17 cellular contexts compared by ENCODE assay signal in genomic region chr19:40774916-40775631, GRCh38. TPM values are rescaled to one million over a fixed set of nuclear protein-coding genes. Genes with fewer than 3 reads are reported as not detected.
DNase-seq lines count a peak whose midpoint lies in the region; ATAC-seq and TF ChIP-seq lines count a peak whose summit lies in the region.
"Had no signal": no experiment of that assay in that cellular context is flagged by ENCODE, and none has a peak within 500 bp of the region (broad histone marks: within the 10 kb centered on the region; RNA-seq: fewer than 3 reads in every experiment).

MIA (plus strand) TSS chr19:40775521; CDS start chr19:40775543, 22 bp downstream.

- peak within 1 kb of the TSS in 1 of 2 experiments; percentile 42 for H3K18ac ChIP-seq in mesenchymal stem cell (ENCODE audit: low read depth in 1 of 2, low read length in 2 of 2)

- no peak within 1 kb of the TSS for H3K23ac ChIP-seq in mesenchymal stem cell (ENCODE audit: low read length in 2 of 2)

- H3K27me3 ChIP-seq in mesenchymal stem cell (ENCODE audit: control insufficient read depth in 1 of 2, insufficient read depth in 1 of 2, low read length in 2 of 2) = no peaks in the 10 kb centered on the region
- H3K27me3 ChIP-seq: left lung, SJCRH30 had no signal

- CTCF ChIA-PET in activated CD4-positive, alpha-beta memory T cell treated with anti-CD3 and anti-CD28 coated beads for 36 hours (lab: Charles Lee) = no interaction called here
- CTCF ChIA-PET in activated CD4-positive, alpha-beta memory T cell treated with anti-CD3 and anti-CD28 coated beads, Interleukin-2, amount 10 ng/mL, durations not matched to agents 7 days and 5 days (lab: Charles Lee) = interaction anchor here (0.6 to 4.1 kb wide), 3 partner anchors 22 to 114 kb away, joined by 3 to 48 read pairs (median 5); partner anchors contain the start of genes ACTMAP and SNRPA
- CTCF ChIA-PET in activated B cell treated with CpG ODN at 0.5 μM for 24 hours (lab: Charles Lee) = no interaction called here

- H3K79me1 ChIP-seq in mesenchymal stem cell (replicated peaks; ENCODE audit: low read length, poor library complexity, severe bottlenecking) = peaks cover 3% of the 10 kb centered on the region

- H3K27ac Mint-ChIP-seq in activated CD4-positive, alpha-beta memory T cell treated with anti-CD3 and anti-CD28 coated beads for 36 hours = peak within 1 kb of the TSS; percentile 38
- no peak within 1 kb of the TSS for H3K27ac Mint-ChIP-seq in activated CD4-positive, alpha-beta memory T cell treated with anti-CD3 and anti-CD28 coated beads, Interleukin-2, amount 10 ng/mL, durations not matched to agents 7 days and 5 days
- H3K27ac Mint-ChIP-seq in activated B cell treated with CpG ODN at 0.5 μM for 24 hours = peak within 1 kb of the TSS; percentile 53
- H3K27ac Mint-ChIP-seq in type B pancreatic cell = peak within 1 kb of the TSS; percentile 100
- H3K27ac Mint-ChIP-seq: activated CD4-positive, alpha-beta T cell treated with anti-CD3 and anti-CD28 coated beads for 36 hours had no signal

- no peak for TF ChIP-seq CTCF in activated B cell treated with CpG ODN at 0.5 μM for 24 hours (IDR thresholded peaks at IDR 0.05)
- no peak for TF ChIP-seq CTCF in type B pancreatic cell (conservative IDR thresholded peaks at IDR 0.05)

- H3K27me3 Mint-ChIP-seq in activated CD4-positive, alpha-beta memory T cell treated with anti-CD3 and anti-CD28 coated beads for 36 hours = no peaks in the 10 kb centered on the region
- H3K27me3 Mint-ChIP-seq in activated CD4-positive, alpha-beta memory T cell treated with anti-CD3 and anti-CD28 coated beads, Interleukin-2, amount 10 ng/mL, durations not matched to agents 7 days and 5 days = peaks cover 2% of the 10 kb centered on the region
- H3K27me3 Mint-ChIP-seq in activated B cell treated with CpG ODN at 0.5 μM for 24 hours = no peaks in the 10 kb centered on the region
- H3K27me3 Mint-ChIP-seq in type B pancreatic cell = no peaks in the 10 kb centered on the region
- H3K27me3 Mint-ChIP-seq: activated CD4-positive, alpha-beta T cell treated with anti-CD3 and anti-CD28 coated beads for 36 hours had no signal

- DNase-seq in activated CD4-positive, alpha-beta memory T cell treated with anti-CD3 and anti-CD28 coated beads for 36 hours = no peak
- DNase-seq in activated CD4-positive, alpha-beta memory T cell treated with anti-CD3 and anti-CD28 coated beads, Interleukin-2, amount 10 ng/mL, durations not matched to agents 7 days and 5 days = no peak
- DNase-seq in activated B cell treated with CpG ODN at 0.5 μM for 24 hours (no peak), mesenchymal stem cell (no peak), type B pancreatic cell (ENCODE audit: extremely low spot score, unreplicated experiment) (no peak)
- no peak for DNase-seq in stimulated activated CD4-positive, alpha-beta T cell treated with anti-CD3 and anti-CD28 coated beads, Interleukin-2, amount 100 ng/mL, for 24 hours
- DNase-seq: activated CD4-positive, alpha-beta T cell treated with anti-CD3 and anti-CD28 coated beads for 36 hours; dermis blood vessel endothelial cell; left lung; MV-4-11; psoas muscle had no signal

- peaks cover 4% of the 10 kb centered on the region for H3K9me3 Mint-ChIP-seq in activated CD4-positive, alpha-beta memory T cell treated with anti-CD3 and anti-CD28 coated beads for 36 hours
- H3K9me3 Mint-ChIP-seq in activated CD4-positive, alpha-beta memory T cell treated with anti-CD3 and anti-CD28 coated beads, Interleukin-2, amount 10 ng/mL, durations not matched to agents 7 days and 5 days = no peaks in the 10 kb centered on the region
- peaks cover 4% of the 10 kb centered on the region for H3K9me3 Mint-ChIP-seq in activated B cell treated with CpG ODN at 0.5 μM for 24 hours
- peaks cover 5% of the 10 kb centered on the region for H3K9me3 Mint-ChIP-seq in type B pancreatic cell

- no peak within 1 kb of the TSS for H3K4me2 ChIP-seq in mesenchymal stem cell (ENCODE audit: low read length, poor library complexity, severe bottlenecking)

- peak within 1 kb of the TSS in 1 of 2 experiments; percentile 24 for H3K4ac ChIP-seq in mesenchymal stem cell (ENCODE audit: low read depth in 1 of 2, low read length in 2 of 2)

- no peak within 1 kb of the TSS for H3K4me3 Mint-ChIP-seq in activated CD4-positive, alpha-beta memory T cell treated with anti-CD3 and anti-CD28 coated beads for 36 hours
- H3K4me3 Mint-ChIP-seq in activated CD4-positive, alpha-beta memory T cell treated with anti-CD3 and anti-CD28 coated beads, Interleukin-2, amount 10 ng/mL, durations not matched to agents 7 days and 5 days = no peak within 1 kb of the TSS
- H3K4me3 Mint-ChIP-seq in activated B cell treated with CpG ODN at 0.5 μM for 24 hours (peak within 1 kb of the TSS; percentile 44), type B pancreatic cell (no peak within 1 kb of the TSS)

- 83% methylated on average over 8 of the region's 9 CpGs for WGBS in mesenchymal stem cell

- peaks cover 35% of the 10 kb centered on the region for H3K4me1 Mint-ChIP-seq in activated CD4-positive, alpha-beta memory T cell treated with anti-CD3 and anti-CD28 coated beads for 36 hours (ENCODE audit: low read depth)
- peaks cover 37% of the 10 kb centered on the region for H3K4me1 Mint-ChIP-seq in activated CD4-positive, alpha-beta memory T cell treated with anti-CD3 and anti-CD28 coated beads, Interleukin-2, amount 10 ng/mL, durations not matched to agents 7 days and 5 days
- H3K4me1 Mint-ChIP-seq in activated B cell treated with CpG ODN at 0.5 μM for 24 hours = peaks cover 62% of the 10 kb centered on the region
- peaks cover 17% of the 10 kb centered on the region for H3K4me1 Mint-ChIP-seq in type B pancreatic cell (ENCODE audit: unreplicated experiment)

- H2BK5ac ChIP-seq in mesenchymal stem cell (ENCODE audit: low read depth, low read length, poor library complexity, severe bottlenecking) = no peak within 1 kb of the TSS

- ATAC-seq in activated B cell treated with CpG ODN at 0.5 μM for 24 hours (ENCODE audit: low read depth) (no peak), HG02885 (IDR thresholded peaks at IDR 0.05; ENCODE audit: poor library complexity, unreplicated experiment) (no peak), GM21576 (IDR thresholded peaks at IDR 0.05; ENCODE audit: unreplicated experiment) (no peak)
- ATAC-seq: activated CD4-positive, alpha-beta T cell treated with anti-CD3 and anti-CD28 coated beads for 36 hours; left lung; psoas muscle had no signal

- no peak within 1 kb of the TSS for H3K14ac ChIP-seq in mesenchymal stem cell (ENCODE audit: low read length in 2 of 2)

- H3K27ac ChIP-seq in mesenchymal stem cell (ENCODE audit: low read length, poor library complexity, severe bottlenecking) = no peak within 1 kb of the TSS
- H3K27ac ChIP-seq: SJCRH30 had no signal

- H2BK12ac ChIP-seq in mesenchymal stem cell (ENCODE audit: low read length in 2 of 2) = peak within 1 kb of the TSS in 1 of 2 experiments; percentile 6

- no peak within 1 kb of the TSS for H2AFZ ChIP-seq in mesenchymal stem cell (ENCODE audit: low read depth, low read length)

- peak within 1 kb of the TSS; percentile 27 for H4K8ac ChIP-seq in mesenchymal stem cell (ENCODE audit: low read length)

- POLR2A ChIA-PET in activated CD4-positive, alpha-beta memory T cell treated with anti-CD3 and anti-CD28 coated beads for 36 hours (lab: Charles Lee) = no interaction called here
- POLR2A ChIA-PET in activated CD4-positive, alpha-beta memory T cell treated with anti-CD3 and anti-CD28 coated beads, Interleukin-2, amount 10 ng/mL, durations not matched to agents 7 days and 5 days (lab: Charles Lee) = interaction anchor here (7.7 kb wide), 1 partner anchor 23 kb away, joined by 244 read pairs; the partner anchor contains the start of genes ACTMAP and SNRPA
- POLR2A ChIA-PET in activated B cell treated with CpG ODN at 0.5 μM for 24 hours (lab: Charles Lee) = interaction anchor here (0.6 to 6.7 kb wide), 3 partner anchors 22 to 59 kb away, joined by 4 to 351 read pairs (median 287); partner anchors contain the start of genes ACTMAP, EGLN2 and SNRPA

- H2BK15ac ChIP-seq in mesenchymal stem cell (ENCODE audit: low read depth, poor library complexity, severe bottlenecking) = no peak within 1 kb of the TSS

- intact Hi-C loops in activated CD4-positive, alpha-beta memory T cell treated with anti-CD3 and anti-CD28 coated beads for 36 hours (cut with micrococcal nuclease) = no loop called here
- intact Hi-C loops in activated B cell treated with CpG ODN at 0.5 μM for 24 hours (cut with micrococcal nuclease) = loop anchor here (5.0 to 10.0 kb wide), 3 partner anchors 373 to 1180 kb away; partner anchors contain the start of genes AKT2 and RABAC1

- no peak within 1 kb of the TSS for H2BK120ac ChIP-seq in mesenchymal stem cell (ENCODE audit: low read depth, low read length)

- peaks cover 9% of the 10 kb centered on the region for H3K36me3 Mint-ChIP-seq in activated CD4-positive, alpha-beta memory T cell treated with anti-CD3 and anti-CD28 coated beads for 36 hours
- peaks cover 20% of the 10 kb centered on the region for H3K36me3 Mint-ChIP-seq in activated CD4-positive, alpha-beta memory T cell treated with anti-CD3 and anti-CD28 coated beads, Interleukin-2, amount 10 ng/mL, durations not matched to agents 7 days and 5 days (ENCODE audit: low read depth)
- peaks cover 35% of the 10 kb centered on the region for H3K36me3 Mint-ChIP-seq in activated B cell treated with CpG ODN at 0.5 μM for 24 hours (ENCODE audit: low read depth)
- peaks cover 14% of the 10 kb centered on the region for H3K36me3 Mint-ChIP-seq in type B pancreatic cell

- H4K91ac ChIP-seq in mesenchymal stem cell (ENCODE audit: low read length) = peak within 1 kb of the TSS; percentile 81

- peaks cover 9% of the 10 kb centered on the region for H3K4me1 ChIP-seq in mesenchymal stem cell (ENCODE audit: control insufficient read depth, insufficient read depth, low read depth, low read length)

- H3K9ac ChIP-seq in mesenchymal stem cell (ENCODE audit: low read length) = no peak within 1 kb of the TSS

- H2AK5ac ChIP-seq in mesenchymal stem cell (ENCODE audit: low read length, severe bottlenecking) = no peak within 1 kb of the TSS

- no peak within 1 kb of the TSS for H3K4me3 ChIP-seq in mesenchymal stem cell (ENCODE audit: insufficient read depth in 1 of 2, low read depth in 1 of 2, low read length in 2 of 2)

- H3K9me3 ChIP-seq in mesenchymal stem cell (ENCODE audit: control insufficient read depth, low read length) = no peaks in the 10 kb centered on the region
- H3K9me3 ChIP-seq: left lung, psoas muscle, SJCRH30 had no signal

- peaks cover 0 to 4% of the 10 kb centered on the region in 2 experiments for H3K36me3 ChIP-seq in mesenchymal stem cell (ENCODE audit: control insufficient read depth in 1 of 2, insufficient read depth in 2 of 2, low read depth in 1 of 2, low read length in 2 of 2)
- H3K36me3 ChIP-seq: left lung, SJCRH30 had no signal

RNA-seq across cellular contexts. Expression of gene MIA, which starts in this region (rescaled TPM):
- total RNA-seq in activated CD4-positive, alpha-beta memory T cell treated with anti-CD3 and anti-CD28 coated beads for 36 hours = under 1 TPM in 1 of 2 experiments, not detected in 1; 1.00 TPM
- not detected for total RNA-seq in activated CD4-positive, alpha-beta memory T cell treated with anti-CD3 and anti-CD28 coated beads, Interleukin-2, amount 10 ng/mL, durations not matched to agents 7 days and 5 days
- total RNA-seq in activated B cell treated with CpG ODN at 0.5 μM for 24 hours (1.1 and 1.4 TPM in 2 replicates), type B pancreatic cell (ENCODE audit: low replicate concordance) (1.7 and 3.2 TPM in 2 replicates)
- polyA plus RNA-seq in mesenchymal stem cell (2013, experiment 1 of 2) = not detected
- not detected for polyA plus RNA-seq in mesenchymal stem cell (2013, experiment 2 of 2)
- total RNA-seq: frontal cortex, NCI-H460, SJCRH30, subcutaneous adipose tissue had no signal
